In the genomic region with DNA sequence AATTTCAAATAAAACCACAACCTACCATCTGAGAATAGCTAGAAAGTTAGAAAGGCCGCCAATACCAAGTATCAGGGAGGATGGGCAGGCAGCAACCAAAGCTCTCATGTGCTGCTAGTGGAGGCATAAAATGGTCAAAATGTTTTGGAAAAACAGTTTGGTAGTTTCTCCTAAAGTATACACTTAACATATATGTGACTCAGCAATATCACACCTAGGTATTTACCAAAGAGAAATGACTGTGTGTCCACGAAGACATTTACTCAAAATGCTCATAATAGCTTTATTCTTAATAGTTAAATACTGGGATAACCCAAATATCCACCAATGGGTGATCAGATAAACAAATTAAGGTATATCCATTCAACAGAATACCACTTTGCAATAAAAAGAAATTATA, we compare ENCODE assay signal across 26 cellular contexts. TPM values are rescaled to one million over a fixed set of nuclear protein-coding genes. Genes with fewer than 3 reads are reported as not detected.
A peak's percentile ranks its signal among the peaks of the same experiment; 100 is the strongest.
DNase-seq lines count a peak whose midpoint lies in the region; ATAC-seq and TF ChIP-seq lines count a peak whose summit lies in the region.
"Had no signal": no experiment of that assay in that cellular context is flagged by ENCODE, and none has a peak within 500 bp of the region (broad histone marks: within the 10 kb centered on the region; RNA-seq: fewer than 3 reads in every experiment).

No MANE protein-coding gene starts in this region.

- H3K56ac ChIP-seq in IMR-90 (ENCODE audit: extremely low read depth, insufficient read depth, low read length), result no peak overlapping the region

- intact Hi-C loops in IMR-90 (cut with micrococcal nuclease), result loop anchor here (2.0 to 5.0 kb wide), 2 partner anchors 15 to 117 kb away; no protein-coding TSS in a partner anchor

- no peak overlapping the region for H3K14ac ChIP-seq in IMR-90 (replicated peaks; ENCODE audit: low read depth, low read length)

- CTCF ChIA-PET in IMR-90 (lab: Yijun Ruan, JAX), result no interaction called here

- no peaks in the 10 kb centered on the region; the same call in 1 of the 2 replicates for H3K36me3 ChIP-seq in IMR-90 (ENCODE audit: control insufficient read depth, insufficient read depth, low read length)
- H3K36me3 ChIP-seq: adrenal gland, MG63, neutrophil, thoracic aorta had no signal

- dilution Hi-C loops in IMR-90 (cut with HindIII; ENCODE audit: low sequenced_read_pairs, unreplicated experiment), result no loop called here

- H3K9me3 ChIP-seq in IMR-90 (ENCODE audit: control insufficient read depth, insufficient read depth, low read length), result no peaks in the 10 kb centered on the region
- H3K9me3 ChIP-seq: adrenal gland, body of pancreas, MG63, neutrophil, thoracic aorta had no signal

- H3K4me1 ChIP-seq in IMR-90 (ENCODE audit: control insufficient read depth, insufficient read depth, low read length), result peaks cover 26% of the 10 kb centered on the region

- in situ Hi-C loops in IMR-90 (cut with MboI; ENCODE audit: low sequenced_read_pairs), result no loop called here

- no peak for TF ChIP-seq RAD21 in IMR-90 (IDR thresholded peaks at IDR 0.05; ENCODE audit: low read length)

- H3K4me2 ChIP-seq in IMR-90 (ENCODE audit: low read depth, low read length), result no peak overlapping the region

- H2BK120ac ChIP-seq in IMR-90 (ENCODE audit: low read depth, low read length), result no peak overlapping the region

- H3K27ac ChIP-seq in IMR-90 (ENCODE audit: insufficient read depth, low read length), result no peak overlapping the region
- H3K27ac ChIP-seq: 22Rv1, adrenal gland, body of pancreas, neutrophil, thoracic aorta had no signal

- POLR2A ChIA-PET in IMR-90 (lab: Charles Lee; ENCODE audit: unreplicated experiment), result interaction anchor here (0.6 to 1.1 kb wide), 2 partner anchors 11 to 32 kb away, joined by 3 read pairs; no protein-coding TSS in a partner anchor

- H3K79me1 ChIP-seq in IMR-90 (ENCODE audit: low read depth in 1 of 2, low read length in 2 of 2), result peaks cover 11 to 79% of the 10 kb centered on the region in 2 experiments; a peak in 3 of 4 replicates

- H3K4ac ChIP-seq in IMR-90 (ENCODE audit: low read depth, low read length), result no peak overlapping the region

- no peak overlapping the region for H3K9ac ChIP-seq in IMR-90 (ENCODE audit: low read depth, low read length)

- no peak overlapping the region for H2AK9ac ChIP-seq in IMR-90 (replicated peaks; ENCODE audit: low read depth, low read length, poor library complexity)

- no peak overlapping the region for H2AFZ ChIP-seq in IMR-90 (replicated peaks; ENCODE audit: low read length, poor library complexity)

- no peak overlapping the region for H3K4me3 Mint-ChIP-seq in chondrocyte (ENCODE audit: unreplicated experiment)
- H3K4me3 Mint-ChIP-seq in nephron progenitor cell, result no peak overlapping the region
- H3K4me3 Mint-ChIP-seq: activated T-cell treated with anti-CD3 and anti-CD28 coated beads, Interleukin-2, amount 50 U/mL, for 24 hours; memory B cell had no signal

- H2AK5ac ChIP-seq in IMR-90 (ENCODE audit: low read depth, low read length), result no peak overlapping the region

- H4K8ac ChIP-seq in IMR-90 (ENCODE audit: low read depth in 2 of 2, low read length in 2 of 2), result no peak overlapping the region

- H3K36me3 Mint-ChIP-seq in chondrocyte (ENCODE audit: low read depth) (peaks cover under 1% of the 10 kb centered on the region), nephron progenitor cell (ENCODE audit: low read depth) (peaks cover 38% of the 10 kb centered on the region)
- H3K36me3 Mint-ChIP-seq: CD4-positive, CD25-positive, alpha-beta regulatory T cell had no signal

- H3K4me1 Mint-ChIP-seq in chondrocyte (ENCODE audit: low read depth), result peaks cover 68% of the 10 kb centered on the region
- peaks cover 40% of the 10 kb centered on the region for H3K4me1 Mint-ChIP-seq in nephron progenitor cell

- peak overlapping the region; percentile 62 for H3K27ac Mint-ChIP-seq in chondrocyte (ENCODE audit: unreplicated experiment)
- H3K27ac Mint-ChIP-seq in nephron progenitor cell, result peak overlapping the region; percentile 61
- H3K27ac Mint-ChIP-seq: activated T-cell treated with anti-CD3 and anti-CD28 coated beads, Interleukin-2, amount 50 U/mL, for 24 hours; CD4-positive, CD25-positive, alpha-beta regulatory T cell; memory B cell had no signal

- peaks cover 28% of the 10 kb centered on the region for H3K9me1 ChIP-seq in IMR-90 (ENCODE audit: insufficient read depth, low read length)

- WGBS in IMR-90 (ENCODE audit: extremely low coverage in 2 of 2, insufficient read length in 1 of 2), 2 experiments, result no CpG with 5 or more reads among the region's 2 CpGs

- ATAC-seq in IMR-90 (ENCODE audit: low read depth), result no peak
- ATAC-seq: body of pancreas, left colon, sciatic nerve had no signal

- no peaks in the 10 kb centered on the region for H3K27me3 ChIP-seq in IMR-90 (ENCODE audit: control insufficient read depth, insufficient read depth, low read length)
- H3K27me3 ChIP-seq: adrenal gland, body of pancreas, MG63, neutrophil had no signal

- no peak overlapping the region for H4K5ac ChIP-seq in IMR-90 (ENCODE audit: low read depth, low read length)

- H3K23ac ChIP-seq in IMR-90 (ENCODE audit: low read depth, low read length), result no peak overlapping the region

- DNase-seq in DMS53 (lab: John Stamatoyannopoulos, UW) (peak; percentile 21), DMS53 treated with DMSO at 0.1 percent for 48 hours (lab: John Stamatoyannopoulos, UW; ENCODE audit: unreplicated experiment) (no peak), IMR-90 (no peak), chondrocyte (ENCODE audit: low spot score) (no peak), nephron progenitor cell (no peak), KG1 (lab: John Stamatoyannopoulos, UW) (no peak), NCI-H345 (lab: John Stamatoyannopoulos, UW) (no peak), NCI-H526 treated with DMSO at 0.1 percent for 48 hours (lab: John Stamatoyannopoulos, UW) (no peak)
- DNase-seq: activated CD8-positive, alpha-beta memory T cell treated with anti-CD3 and anti-CD28 coated beads for 24 hours; activated gamma-delta T cell treated with Interleukin-2 at 50 U/mL for 16 hours; activated T-cell treated with anti-CD3 and anti-CD28 coated beads, Interleukin-2, amount 50 U/mL, for 24 hours; adrenal gland; body of pancreas; CD4-positive, CD25-positive, alpha-beta regulatory T cell; effector CD8-positive, alpha-beta T cell; hippocampal formation; left colon; MG63; NCI-H1105 treated with DMSO at 0.1 percent for 48 hours; NCI-H1930; stimulated activated naive CD4-positive, alpha-beta T cell treated with Interleukin-2 at 50 U/mL for 16 hours had no signal

- no peak overlapping the region for H2BK5ac ChIP-seq in IMR-90 (ENCODE audit: low read depth, low read length, poor library complexity, severe bottlenecking)

- H3K18ac ChIP-seq in IMR-90 (ENCODE audit: low read depth, low read length), result no peak overlapping the region

- TF ChIP-seq POLR2A in IMR-90 (IDR thresholded peaks at IDR 0.05; ENCODE audit: low read depth, low read length), result no peak

- no peaks in the 10 kb centered on the region for H3K27me3 Mint-ChIP-seq in chondrocyte (ENCODE audit: low read depth)
- no peaks in the 10 kb centered on the region for H3K27me3 Mint-ChIP-seq in nephron progenitor cell (ENCODE audit: low read depth, poor library complexity)
- H3K27me3 Mint-ChIP-seq: activated T-cell treated with anti-CD3 and anti-CD28 coated beads, Interleukin-2, amount 50 U/mL, for 24 hours; CD4-positive, CD25-positive, alpha-beta regulatory T cell; memory B cell had no signal

- no peak overlapping the region for H2BK20ac ChIP-seq in IMR-90 (ENCODE audit: low read depth, low read length)

- H3K9me3 Mint-ChIP-seq in chondrocyte (ENCODE audit: low read depth) (no peaks in the 10 kb centered on the region), nephron progenitor cell (peaks cover 9% of the 10 kb centered on the region)
- H3K9me3 Mint-ChIP-seq: activated T-cell treated with anti-CD3 and anti-CD28 coated beads, Interleukin-2, amount 50 U/mL, for 24 hours; memory B cell had no signal

- TF ChIP-seq CTCF in IMR-90 (conservative IDR thresholded peaks at IDR 0.05; ENCODE audit: low read depth, low read length) (no peak), chondrocyte (IDR thresholded peaks at IDR 0.05) (no peak), nephron progenitor cell (IDR thresholded peaks at IDR 0.05) (no peak)

- no TSS peak for BruUV-seq in IMR-90 (replicated peaks; lab: Mats Ljungman, UMichigan)

- peaks cover 92% of the 10 kb centered on the region for H4K20me1 ChIP-seq in IMR-90 (ENCODE audit: insufficient read depth, low read length)

- no peak overlapping the region for H3K4me3 ChIP-seq in IMR-90 (ENCODE audit: insufficient read depth, low read depth, low read length)
- H3K4me3 ChIP-seq: adrenal gland, body of pancreas, MG63, thoracic aorta had no signal

- no peak overlapping the region for H4K91ac ChIP-seq in IMR-90 (ENCODE audit: insufficient read depth, low read depth, low read length)

- no peak overlapping the region for H2BK15ac ChIP-seq in IMR-90 (ENCODE audit: low read depth, low read length)

TF ChIP-seq in IMR-90, 13 proteins besides CTCF, POLR2A, EP300 and RAD21:
- peak; percentile 46 for TF ChIP-seq MAFK (IDR thresholded peaks at IDR 0.05; ENCODE audit: low read depth, low read length)
- peak; percentile 81 for TF ChIP-seq NFE2L2 (IDR thresholded peaks at IDR 0.05; ENCODE audit: low read depth, low read length)
- no peak for TF ChIP-seq FOS (IDR thresholded peaks at IDR 0.05; ENCODE audit: low read depth, low read length)
- TF ChIP-seq, protein P1, sequence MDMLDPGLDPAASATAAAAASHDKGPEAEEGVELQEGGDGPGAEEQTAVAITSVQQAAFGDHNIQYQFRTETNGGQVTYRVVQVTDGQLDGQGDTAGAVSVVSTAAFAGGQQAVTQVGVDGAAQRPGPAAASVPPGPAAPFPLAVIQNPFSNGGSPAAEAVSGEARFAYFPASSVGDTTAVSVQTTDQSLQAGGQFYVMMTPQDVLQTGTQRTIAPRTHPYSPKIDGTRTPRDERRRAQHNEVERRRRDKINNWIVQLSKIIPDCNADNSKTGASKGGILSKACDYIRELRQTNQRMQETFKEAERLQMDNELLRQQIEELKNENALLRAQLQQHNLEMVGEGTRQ (IDR thresholded peaks at IDR 0.05; ENCODE audit: low read depth, low read length), result no peak

RNA-seq across cellular contexts. Expression of gene RHEB, which starts 14.3 kb away (rescaled TPM):
- 19.7 and 45.5 TPM in 2 replicates for total RNA-seq in IMR-90 (2012; rRNA removed)
- 56.8 and 67.2 TPM in 2 replicates for polyA plus RNA-seq in IMR-90 (2012; rRNA removed)
- 67.9 and 82.1 TPM in 2 replicates for polyA plus RNA-seq in IMR-90 (2012; cell fraction: cytosol; rRNA removed)
- 15.7 and 32.1 TPM in 2 replicates for polyA plus RNA-seq in IMR-90 (2012; cell fraction: nucleus; rRNA removed; ENCODE audit: low replicate concordance)
- total RNA-seq in chondrocyte, result 111 to 126 TPM (median 123 TPM) in 3 replicates
